Comparison of ENCODE assay signal across 11 cellular contexts in genomic region chr2:71156531-71156930, GRCh38. TPM values are rescaled to one million over a fixed set of nuclear protein-coding genes. Genes with fewer than 3 reads are reported as not detected.
A peak's percentile ranks its signal among the peaks of the same experiment; 100 is the strongest.
DNase-seq lines count a peak whose midpoint lies in the region; ATAC-seq and TF ChIP-seq lines count a peak whose summit lies in the region.
"Had no signal": no experiment of that assay in that cellular context is flagged by ENCODE, and none has a peak within 500 bp of the region (broad histone marks: within the 10 kb centered on the region; RNA-seq: fewer than 3 reads in every experiment).

No MANE protein-coding gene starts in this region.

- H3K4me1 ChIP-seq in mucosa of rectum (ENCODE audit: control insufficient read depth in 2 of 2, insufficient read depth in 2 of 2, low read length in 2 of 2), result no peaks in the 10 kb centered on the region
- no peaks in the 10 kb centered on the region for H3K4me1 ChIP-seq in prostate gland (replicated peaks)

- H3K27ac ChIP-seq in SK-N-MC (no peak overlapping the region), mucosa of rectum (ENCODE audit: low read depth in 2 of 2, low read length in 2 of 2) (no peak overlapping the region), prostate gland (no peak overlapping the region)
- H3K27ac ChIP-seq: Peyer's patch had no signal

- no peak for TF ChIP-seq POLR2A in prostate gland (IDR thresholded peaks at IDR 0.05)

- WGBS in prostate gland, result 48% methylated on average over 5 of the region's 5 CpGs

- H3K4me3 ChIP-seq in SK-N-MC, result peak overlapping the region; percentile 51
- H3K4me3 ChIP-seq in mucosa of rectum (ENCODE audit: low read length in 2 of 2), result peak overlapping the region; percentile 8 to 45
- no peak overlapping the region for H3K4me3 ChIP-seq in prostate gland

- TF ChIP-seq CTCF in prostate gland (IDR thresholded peaks at IDR 0.05), result no peak

- H3K27me3 ChIP-seq in mucosa of rectum (ENCODE audit: control insufficient read depth in 2 of 2, insufficient read depth in 2 of 2, low read length in 2 of 2), result no peaks in the 10 kb centered on the region
- H3K27me3 ChIP-seq in prostate gland (replicated peaks; ENCODE audit: insufficient read depth), result no peaks in the 10 kb centered on the region
- H3K27me3 ChIP-seq: Peyer's patch had no signal

- ATAC-seq in GM21825 (IDR thresholded peaks at IDR 0.05; ENCODE audit: unreplicated experiment), result no peak

- no peaks in the 10 kb centered on the region for H3K9me3 ChIP-seq in SK-N-MC (ENCODE audit: low read depth, low read length)
- H3K9me3 ChIP-seq in mucosa of rectum (ENCODE audit: control insufficient read depth in 2 of 2, low read length in 2 of 2), result no peaks in the 10 kb centered on the region
- no peaks in the 10 kb centered on the region for H3K9me3 ChIP-seq in prostate gland
- H3K9me3 ChIP-seq: Peyer's patch had no signal

- DNase-seq in Daoy (ENCODE audit: low read depth), result peak; percentile 21
- peak; percentile 85 for DNase-seq in NCI-H146 treated with DMSO at 0.1 percent for 48 hours (lab: John Stamatoyannopoulos, UW; ENCODE audit: unreplicated experiment)
- DNase-seq in SK-N-MC (ENCODE audit: low read depth, low spot score), result peak; percentile 35
- DNase-seq in activated CD8-positive, alpha-beta memory T cell treated with anti-CD3 and anti-CD28 coated beads, Interleukin-2, amount 50 U/mL, for 48 hours, result no peak
- DNase-seq in prostate gland (ENCODE audit: low spot score), result no peak
- no peak for DNase-seq in iPS-NIHi11 (ENCODE audit: low spot score)
- DNase-seq: activated CD4-positive, alpha-beta T cell treated with anti-CD3 and anti-CD28 coated beads, Interleukin-2, amount 50 U/mL, for 4 hours; GDM1; Peyer's patch had no signal

- H3K36me3 ChIP-seq in SK-N-MC (ENCODE audit: insufficient read depth, low read length) (no peaks in the 10 kb centered on the region), mucosa of rectum (ENCODE audit: control insufficient read depth in 2 of 2, insufficient read depth in 2 of 2, low read length in 2 of 2) (no peaks in the 10 kb centered on the region), prostate gland (no peaks in the 10 kb centered on the region)
- H3K36me3 ChIP-seq: Peyer's patch had no signal

- intact Hi-C loops in prostate gland (cut with DNase I), result no loop called here

- H3K9ac ChIP-seq in SK-N-MC (ENCODE audit: insufficient read length) (no peak overlapping the region), mucosa of rectum (ENCODE audit: low read depth in 1 of 2, low read length in 2 of 2) (no peak overlapping the region)

RNA-seq across cellular contexts. Expression of gene MPHOSPH10, which starts 26.1 kb away (rescaled TPM):
- total RNA-seq in Daoy (2014; rRNA removed; shearing (Covaris generic)), result 40.7 and 41.9 TPM in 2 replicates
- 10 to 100 TPM; 20.2 to 25.9 TPM for total RNA-seq in prostate gland

RNA-seq across cellular contexts. Expression of gene MCEE, which starts 26.5 kb away (rescaled TPM):
- 3.7 and 12.4 TPM in 2 replicates for total RNA-seq in Daoy (2014; rRNA removed; shearing (Covaris generic))
- total RNA-seq in prostate gland, result 10 to 100 TPM; 18.2 to 41.4 TPM

Comparison
In these comparisons a context has a peak if more than half of its experiments do, and no peak if none do; other contexts are left out.
1. DNase-seq: peak in Daoy (single experiment), NCI-H146 treated with DMSO at 0.1 percent for 48 hours (single experiment) and SK-N-MC (single experiment); none in activated CD8-positive, alpha-beta memory T cell treated with anti-CD3 and anti-CD28 coated beads, Interleukin-2, amount 50 U/mL, for 48 hours (single experiment), prostate gland (single experiment) and iPS-NIHi11 (single experiment).
2. H3K4me3 ChIP-seq: peak in SK-N-MC (single experiment) and mucosa of rectum (2 of 2); none in prostate gland (0 of 2).